ENCODE assay signal across 8 cellular contexts in genomic region chr21:42234026-42234425, GRCh38. TPM values are rescaled to one million over a fixed set of nuclear protein-coding genes. Genes with fewer than 3 reads are reported as not detected.
DNase-seq lines count a peak whose midpoint lies in the region; ATAC-seq and TF ChIP-seq lines count a peak whose summit lies in the region.

No MANE protein-coding gene starts in this region.

- no peaks in the 10 kb centered on the region for H3K36me3 Mint-ChIP-seq in activated naive CD4-positive, alpha-beta T cell treated with anti-CD3 and anti-CD28 coated beads, Interleukin-2, amount 50 U/mL, for 24 hours
- H3K36me3 Mint-ChIP-seq in memory B cell = peaks cover 3% of the 10 kb centered on the region

- ATAC-seq in memory B cell (ENCODE audit: low read depth) (no peak), upper lobe of left lung (ENCODE audit: low FRiP score in 2 of 2) (no peak)

- H3K36me3 ChIP-seq in adipocyte (ENCODE audit: control insufficient read depth, insufficient read depth, low read length, severe bottlenecking) (no peaks in the 10 kb centered on the region), upper lobe of left lung (no peaks in the 10 kb centered on the region)

- peak overlapping the region; percentile 69 to 83 (median 76) for H3K27ac ChIP-seq in upper lobe of left lung

- 48% methylated on average over 8 of the region's 8 CpGs for WGBS in upper lobe of left lung, 2 donors

- TF ChIP-seq POLR2A in upper lobe of left lung (IDR thresholded peaks at IDR 0.05) = no peak

- peaks cover 31% of the 10 kb centered on the region for H3K27me3 ChIP-seq in adipocyte (replicated peaks; ENCODE audit: control insufficient read depth, insufficient read depth, low read length)
- H3K27me3 ChIP-seq in upper lobe of left lung = no peaks in the 10 kb centered on the region

- peak overlapping the region; percentile 77 for H3K27ac Mint-ChIP-seq in activated naive CD4-positive, alpha-beta T cell treated with anti-CD3 and anti-CD28 coated beads, Interleukin-2, amount 50 U/mL, for 24 hours
- peak overlapping the region; percentile 99 for H3K27ac Mint-ChIP-seq in memory B cell

- H3K4me3 ChIP-seq in adipocyte (ENCODE audit: low read length) = peak overlapping the region; percentile 72
- H3K4me3 ChIP-seq in upper lobe of left lung = peak overlapping the region; percentile 22 to 56 (median 50)

- H3K4me1 ChIP-seq in adipocyte (ENCODE audit: control insufficient read depth, insufficient read depth, low read length) (peaks cover 37% of the 10 kb centered on the region), upper lobe of left lung (peaks cover 76 to 92% (median 87%) of the 10 kb centered on the region in 4 donors)

- DNase-seq in activated naive CD4-positive, alpha-beta T cell treated with anti-CD3 and anti-CD28 coated beads, Interleukin-2, amount 50 U/mL, for 16 hours = no peak
- DNase-seq in adipocyte (ENCODE audit: low read depth) (no peak), memory B cell (ENCODE audit: low spot score in 2 of 2) (no peak), upper lobe of left lung (no peak), DMS79 (lab: John Stamatoyannopoulos, UW) (no peak), OCI-M1 (lab: John Stamatoyannopoulos, UW) (no peak)
- DNase-seq in activated effector memory CD4-positive, alpha-beta T cell treated with Interleukin-2 at 50 U/mL for 16 hours = no peak

- H3K4me3 Mint-ChIP-seq in activated naive CD4-positive, alpha-beta T cell treated with anti-CD3 and anti-CD28 coated beads, Interleukin-2, amount 50 U/mL, for 24 hours = peak overlapping the region; percentile 76
- peak overlapping the region; percentile 82 for H3K4me3 Mint-ChIP-seq in memory B cell

- peaks cover 95% of the 10 kb centered on the region for H3K4me1 Mint-ChIP-seq in activated naive CD4-positive, alpha-beta T cell treated with anti-CD3 and anti-CD28 coated beads, Interleukin-2, amount 50 U/mL, for 24 hours
- peaks cover 58% of the 10 kb centered on the region for H3K4me1 Mint-ChIP-seq in memory B cell

- no peaks in the 10 kb centered on the region for H3K27me3 Mint-ChIP-seq in activated naive CD4-positive, alpha-beta T cell treated with anti-CD3 and anti-CD28 coated beads, Interleukin-2, amount 50 U/mL, for 24 hours
- no peaks in the 10 kb centered on the region for H3K27me3 Mint-ChIP-seq in memory B cell

- H3K9ac ChIP-seq in adipocyte (ENCODE audit: low read length) = peak overlapping the region; percentile 13

- no peaks in the 10 kb centered on the region for H3K9me3 Mint-ChIP-seq in activated naive CD4-positive, alpha-beta T cell treated with anti-CD3 and anti-CD28 coated beads, Interleukin-2, amount 50 U/mL, for 24 hours
- H3K9me3 Mint-ChIP-seq in memory B cell = no peaks in the 10 kb centered on the region

- no peak for TF ChIP-seq CTCF in upper lobe of left lung (IDR thresholded peaks at IDR 0.05)

- H3K9me3 ChIP-seq in adipocyte (ENCODE audit: control insufficient read depth, low read length) (no peaks in the 10 kb centered on the region), upper lobe of left lung (no peaks in the 10 kb centered on the region)

- TF ChIP-seq EP300 in upper lobe of left lung (IDR thresholded peaks at IDR 0.05) = no peak

RNA-seq across cellular contexts. Expression of gene ABCG1, which starts 15.1 kb away (rescaled TPM):
- total RNA-seq in upper lobe of left lung = 100 to 1,000 TPM in 2 of 6 donors, 10 to 100 TPM in 4; 56.7 to 130 (median 79.8) TPM
